Comparison of ENCODE assay signal across 12 cellular contexts in the genomic region with DNA sequence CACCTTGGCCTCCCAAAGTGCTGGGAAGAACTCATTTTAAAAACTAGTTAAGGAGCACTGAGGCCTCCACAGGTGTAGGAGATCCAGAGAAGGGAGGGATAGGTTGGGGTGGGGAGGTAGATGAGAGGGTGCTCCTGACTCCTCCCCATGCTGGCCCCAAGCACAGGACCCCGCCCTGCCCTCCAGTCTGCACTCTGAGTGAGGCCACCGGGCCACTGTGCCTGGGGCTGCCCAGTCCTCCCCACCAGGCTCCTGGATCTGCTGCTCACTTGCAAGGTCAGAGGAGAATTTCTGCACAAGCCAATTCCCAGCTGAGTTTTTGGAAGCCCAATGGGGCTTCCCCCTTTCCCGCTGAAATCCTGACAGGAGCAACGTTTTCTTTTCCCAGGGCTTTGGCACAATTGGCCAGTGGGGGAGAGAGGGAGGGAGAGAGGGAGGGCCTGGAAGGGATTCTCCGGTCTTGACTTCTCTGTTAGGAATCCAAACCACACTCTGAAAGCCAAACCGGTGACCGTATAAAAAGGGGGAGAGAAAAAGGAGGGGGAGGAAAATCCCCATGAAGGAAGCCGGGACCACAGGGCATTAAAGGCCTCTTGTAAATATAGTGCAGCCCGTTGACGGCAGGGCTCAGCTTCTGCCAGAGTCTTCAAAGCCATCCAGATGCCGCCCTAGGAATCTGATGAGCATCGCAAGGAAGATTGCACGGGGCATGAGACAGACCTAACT.
DNase-seq lines count a peak whose midpoint lies in the region; ATAC-seq and TF ChIP-seq lines count a peak whose summit lies in the region.
"Had no signal": no experiment of that assay in that cellular context is flagged by ENCODE, and none has a peak within 500 bp of the region (broad histone marks: within the 10 kb centered on the region; RNA-seq: fewer than 3 reads in every experiment).

No MANE protein-coding gene starts in this region.

- DNase-seq in AG20443 (ENCODE audit: low spot score) (peak; percentile 88), RWPE2 (ENCODE audit: low spot score) (no peak), fibroblast of the conjunctiva (ENCODE audit: low read depth) (peak; percentile 52), neuronal stem cell (ENCODE audit: low spot score) (peak; percentile 30), UCSD-AML1 (lab: John Stamatoyannopoulos, UW; ENCODE audit: unreplicated experiment) (no peak)
- no peak for DNase-seq in activated CD4-positive, alpha-beta memory T cell treated with anti-CD3 and anti-CD28 coated beads for 36 hours
- no peak for DNase-seq in activated CD8-positive, alpha-beta T cell treated with anti-CD3 and anti-CD28 coated beads for 36 hours
- DNase-seq: Caco-2; cerebellar nuclear complex; stimulated activated CD4-positive, alpha-beta T cell treated with anti-CD3 and anti-CD28 coated beads, Interleukin-15, amount 100 ng/mL, for 24 hours; T-helper 2 cell had no signal

- H3K4ac ChIP-seq in neuronal stem cell (ENCODE audit: low read length) = no peak overlapping the region

- POLR2A ChIA-PET in activated CD4-positive, alpha-beta memory T cell treated with anti-CD3 and anti-CD28 coated beads for 36 hours (lab: Charles Lee) = no interaction called here
- POLR2A ChIA-PET in activated CD8-positive, alpha-beta T cell treated with anti-CD3 and anti-CD28 coated beads for 36 hours (lab: Charles Lee) = no interaction called here

- ATAC-seq in RWPE2 (ENCODE audit: low read depth) (peak; percentile 81), GM18505 (IDR thresholded peaks at IDR 0.05; ENCODE audit: unreplicated experiment) (no peak)
- no peak for ATAC-seq in activated CD8-positive, alpha-beta T cell treated with anti-CD3 and anti-CD28 coated beads for 36 hours

- H4K8ac ChIP-seq in neuronal stem cell (ENCODE audit: low read depth, low read length) = no peak overlapping the region

- H3K27ac ChIP-seq in RWPE2 (ENCODE audit: poor library complexity, severe bottlenecking) (peak overlapping the region; percentile 80), neuronal stem cell (replicated peaks; ENCODE audit: low read length) (peak overlapping the region; percentile 36)

- no peak overlapping the region for H3K23ac ChIP-seq in neuronal stem cell (ENCODE audit: low read depth, low read length, poor library complexity)

- no peak overlapping the region for H2BK120ac ChIP-seq in neuronal stem cell (ENCODE audit: low read depth, low read length)

- H2BK5ac ChIP-seq in neuronal stem cell (ENCODE audit: low read length) = no peak overlapping the region

- H3K4me2 ChIP-seq in neuronal stem cell (ENCODE audit: insufficient read depth, low read length, poor library complexity, severe bottlenecking) = no peak overlapping the region

- peaks cover 21% of the 10 kb centered on the region for H3K36me3 ChIP-seq in RWPE2 (ENCODE audit: low read depth)
- H3K36me3 ChIP-seq in neuronal stem cell (replicated peaks in 1 of 2; ENCODE audit: control insufficient read depth in 2 of 2, insufficient read depth in 2 of 2, low read length in 2 of 2) = peaks cover 0 to 3% of the 10 kb centered on the region in 2 donors

- CTCF ChIA-PET in activated CD4-positive, alpha-beta memory T cell treated with anti-CD3 and anti-CD28 coated beads for 36 hours (lab: Charles Lee) = interaction anchor here (0.6 to 1.7 kb wide), 2 partner anchors 13 to 150 kb away, joined by 3 to 11 read pairs; no protein-coding TSS in a partner anchor
- CTCF ChIA-PET in activated CD8-positive, alpha-beta T cell treated with anti-CD3 and anti-CD28 coated beads for 36 hours (lab: Charles Lee) = interaction anchor here (1.0 to 1.4 kb wide), 2 partner anchors 10 to 14 kb away, joined by 4 read pairs; no protein-coding TSS in a partner anchor

- no peaks in the 10 kb centered on the region for H3K36me3 Mint-ChIP-seq in activated CD4-positive, alpha-beta memory T cell treated with anti-CD3 and anti-CD28 coated beads for 36 hours
- H3K36me3 Mint-ChIP-seq in activated CD8-positive, alpha-beta T cell treated with anti-CD3 and anti-CD28 coated beads for 36 hours (ENCODE audit: low read depth) = no peaks in the 10 kb centered on the region

- H3K4me3 ChIP-seq in RWPE2 (ENCODE audit: severe bottlenecking) = no peak overlapping the region
- no peak overlapping the region for H3K4me3 ChIP-seq in neuronal stem cell (ENCODE audit: low read length in 2 of 2)

- H3K4me3 Mint-ChIP-seq in activated CD4-positive, alpha-beta memory T cell treated with anti-CD3 and anti-CD28 coated beads for 36 hours = no peak overlapping the region
- H3K4me3 Mint-ChIP-seq in activated CD8-positive, alpha-beta T cell treated with anti-CD3 and anti-CD28 coated beads for 36 hours = no peak overlapping the region

- H2BK15ac ChIP-seq in neuronal stem cell (ENCODE audit: low read length) = no peak overlapping the region

- H3K9ac ChIP-seq in neuronal stem cell (ENCODE audit: low read depth, low read length, poor library complexity) = no peak overlapping the region

- H3K9me3 Mint-ChIP-seq in activated CD4-positive, alpha-beta memory T cell treated with anti-CD3 and anti-CD28 coated beads for 36 hours = no peaks in the 10 kb centered on the region
- H3K9me3 Mint-ChIP-seq in activated CD8-positive, alpha-beta T cell treated with anti-CD3 and anti-CD28 coated beads for 36 hours = no peaks in the 10 kb centered on the region

- H3K79me1 ChIP-seq in neuronal stem cell (ENCODE audit: low read depth, low read length) = no peaks in the 10 kb centered on the region

- intact Hi-C loops in activated CD4-positive, alpha-beta memory T cell treated with anti-CD3 and anti-CD28 coated beads for 36 hours (cut with micrococcal nuclease) = no loop called here
- intact Hi-C loops in activated CD8-positive, alpha-beta T cell treated with anti-CD3 and anti-CD28 coated beads for 36 hours (cut with micrococcal nuclease) = no loop called here

- H4K91ac ChIP-seq in neuronal stem cell (ENCODE audit: low read depth, low read length, poor library complexity) = no peak overlapping the region

- peak overlapping the region; percentile 9 for H2AFZ ChIP-seq in neuronal stem cell (ENCODE audit: low read length)

- no peak overlapping the region for H3K14ac ChIP-seq in neuronal stem cell (ENCODE audit: low read length)

- TF ChIP-seq CTCF in RWPE2 (IDR thresholded peaks at IDR 0.05; ENCODE audit: poor library complexity, severe bottlenecking) = no peak
- TF ChIP-seq CTCF in activated CD8-positive, alpha-beta T cell treated with anti-CD3 and anti-CD28 coated beads for 36 hours (IDR thresholded peaks at IDR 0.05) = no peak

- peaks cover 36% of the 10 kb centered on the region for H3K4me1 ChIP-seq in RWPE2 (ENCODE audit: insufficient read depth, poor library complexity, severe bottlenecking)
- peaks cover 5 to 20% of the 10 kb centered on the region in 2 donors for H3K4me1 ChIP-seq in neuronal stem cell (ENCODE audit: control insufficient read depth in 2 of 2, insufficient read depth in 1 of 2, low read depth in 1 of 2, low read length in 2 of 2)
- H3K4me1 ChIP-seq: Caco-2 had no signal

- no CpG with 5 or more reads among the region's 13 CpGs for WGBS in neuronal stem cell (ENCODE audit: extremely low coverage in 2 of 2, insufficient read length in 2 of 2, insufficient replicate concordance in 1 of 2), 2 donors

- H3K27me3 Mint-ChIP-seq in activated CD4-positive, alpha-beta memory T cell treated with anti-CD3 and anti-CD28 coated beads for 36 hours = no peaks in the 10 kb centered on the region
- H3K27me3 Mint-ChIP-seq in activated CD8-positive, alpha-beta T cell treated with anti-CD3 and anti-CD28 coated beads for 36 hours = no peaks in the 10 kb centered on the region

- H3K9me3 ChIP-seq in RWPE2 (ENCODE audit: severe bottlenecking) = no peaks in the 10 kb centered on the region
- H3K9me3 ChIP-seq in neuronal stem cell (replicated peaks in 1 of 2; ENCODE audit: control insufficient read depth in 2 of 2, insufficient read depth in 1 of 2, low read depth in 1 of 2, low read length in 2 of 2) = no peaks in the 10 kb centered on the region
- H3K9me3 ChIP-seq: Caco-2 had no signal

- H3K27me3 ChIP-seq in RWPE2 (ENCODE audit: insufficient read depth, poor library complexity, severe bottlenecking) (no peaks in the 10 kb centered on the region), neuronal stem cell (ENCODE audit: control insufficient read depth in 3 of 3, insufficient read depth in 3 of 3, low read depth in 1 of 3, low read length in 3 of 3) (no peaks in the 10 kb centered on the region)

- TF ChIP-seq POLR2A in GM18505 (IDR thresholded peaks at IDR 0.05; ENCODE audit: borderline replicate concordance, extremely low read depth, insufficient read depth, insufficient read length) = no peak

- H3K27ac Mint-ChIP-seq in activated CD4-positive, alpha-beta memory T cell treated with anti-CD3 and anti-CD28 coated beads for 36 hours = no peak overlapping the region
- H3K27ac Mint-ChIP-seq in activated CD8-positive, alpha-beta T cell treated with anti-CD3 and anti-CD28 coated beads for 36 hours = no peak overlapping the region

- H2AK5ac ChIP-seq in neuronal stem cell (ENCODE audit: low read depth, low read length) = no peak overlapping the region

- peak overlapping the region; percentile 44 for H3K18ac ChIP-seq in neuronal stem cell (ENCODE audit: low read length)

- peaks cover 2% of the 10 kb centered on the region for H3K4me1 Mint-ChIP-seq in activated CD4-positive, alpha-beta memory T cell treated with anti-CD3 and anti-CD28 coated beads for 36 hours (ENCODE audit: low read depth)
- no peaks in the 10 kb centered on the region for H3K4me1 Mint-ChIP-seq in activated CD8-positive, alpha-beta T cell treated with anti-CD3 and anti-CD28 coated beads for 36 hours (ENCODE audit: low read depth)

- peak overlapping the region; percentile 73 for H2BK12ac ChIP-seq in neuronal stem cell (ENCODE audit: low read length)

Comparison
In these comparisons a context has a peak if more than half of its experiments do, and no peak if none do; other contexts are left out.
1. DNase-seq: peak in AG20443 (single experiment), fibroblast of the conjunctiva (single experiment) and neuronal stem cell (single experiment); none in RWPE2 (single experiment), UCSD-AML1 (single experiment), activated CD4-positive, alpha-beta memory T cell treated with anti-CD3 and anti-CD28 coated beads for 36 hours (single experiment) and activated CD8-positive, alpha-beta T cell treated with anti-CD3 and anti-CD28 coated beads for 36 hours (single experiment).